In genomic region chr10:72034761-72035160, GRCh38 we compare ENCODE assay signal across 17 cellular contexts.
"Had no signal": no experiment of that assay in that cellular context is flagged by ENCODE, and none has a peak within 500 bp of the region (broad histone marks: within the 10 kb centered on the region; RNA-seq: fewer than 3 reads in every experiment).

No MANE protein-coding gene starts in this region.

- H3K27me3 ChIP-seq: dorsolateral prefrontal cortex, left lung, pancreas, sigmoid colon, stomach, thyroid gland had no signal

- H3K27ac ChIP-seq: coronary artery, left lung, sigmoid colon, stomach, thyroid gland had no signal

- H3K4me1 ChIP-seq: left lung, pancreas, sigmoid colon, thyroid gland had no signal

- FAIRE-seq: pancreas, small intestine, urothelium cell line had no signal

- H3K4me3 ChIP-seq: coronary artery, dorsolateral prefrontal cortex, left lung, pancreas, sigmoid colon, stomach, thyroid gland had no signal

- ATAC-seq: left lung; naive thymus-derived CD8-positive, alpha-beta T cell had no signal

- DNase-seq: central memory CD4-positive, alpha-beta T cell; dorsolateral prefrontal cortex; effector CD8-positive, alpha-beta T cell; foreskin melanocyte; left lung; mammary epithelial cell; naive thymus-derived CD8-positive, alpha-beta T cell; occipital lobe; pancreas; sigmoid colon; small intestine; stimulated activated CD4-positive, alpha-beta T cell treated with anti-CD3 and anti-CD28 coated beads, Interleukin-12 subunit alpha, Interleukin-12 subunit beta, amount 100 ng/mL, for 4 hours; stimulated activated naive CD4-positive, alpha-beta T cell; stomach; thyroid gland had no signal

- H3K9me3 ChIP-seq: left lung, pancreas, sigmoid colon, stomach, thyroid gland had no signal

- H3K36me3 ChIP-seq: left lung, pancreas, sigmoid colon, stomach, thyroid gland had no signal
